Comparison of ENCODE assay signal across 23 cellular contexts in the genomic region with DNA sequence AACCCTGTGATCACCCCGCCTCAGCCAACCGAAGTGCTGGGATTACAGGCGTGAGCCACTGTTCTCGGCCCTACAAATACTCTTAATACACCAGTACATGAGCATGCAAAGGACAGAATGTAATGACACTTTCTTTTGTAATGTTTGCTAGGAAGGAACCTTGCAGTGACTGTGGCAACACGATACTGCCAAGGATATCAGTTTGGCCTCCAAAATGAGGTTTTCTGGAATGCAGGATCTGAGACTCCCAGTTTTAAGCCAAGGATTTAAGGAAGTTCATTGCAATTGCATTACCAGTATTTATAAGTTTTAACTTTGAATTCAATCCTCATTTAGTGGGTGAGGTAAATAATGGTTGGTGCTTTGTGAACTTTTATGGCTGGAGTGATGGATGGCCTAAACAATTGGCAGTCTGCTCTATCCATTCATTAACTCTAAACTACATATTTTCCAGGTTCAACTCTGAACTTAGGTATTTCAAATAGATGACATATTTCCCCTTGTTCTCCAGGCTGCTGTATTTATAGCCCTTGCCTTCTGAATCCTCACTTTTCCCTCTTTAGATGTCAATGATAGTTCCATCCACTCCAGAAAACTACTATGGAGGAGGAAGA.
"Had no signal": no experiment of that assay in that cellular context is flagged by ENCODE, and none has a peak within 500 bp of the region (broad histone marks: within the 10 kb centered on the region; RNA-seq: fewer than 3 reads in every experiment).

No MANE protein-coding gene starts in this region.

- H3K9me3 ChIP-seq: esophagus squamous epithelium, psoas muscle, spleen, testis, tibial nerve, upper lobe of right lung, vagina had no signal

- H3K4me1 ChIP-seq: esophagus squamous epithelium, foreskin keratinocyte, psoas muscle, testis, upper lobe of right lung, vagina had no signal

- H3K36me3 ChIP-seq: esophagus squamous epithelium, spleen, tibial nerve, upper lobe of right lung, vagina had no signal

- H3K4me3 ChIP-seq: esophagus squamous epithelium, hepatocyte, lung, psoas muscle, spleen, testis, tibial nerve, upper lobe of right lung, vagina had no signal

- H3K27me3 ChIP-seq: esophagus squamous epithelium, foreskin keratinocyte, hepatocyte, spleen, testis, tibial nerve, upper lobe of right lung, vagina had no signal

- ATAC-seq: foreskin keratinocyte; left cardiac atrium; left ventricle myocardium superior; natural killer cell treated with Interleukin-12 subunit alpha and Interleukin-12 subunit beta and Interleukin-15 and Interleukin-18, amount 100 ng/mL, for 72 hours; psoas muscle; sciatic nerve; stimulated activated memory B cell treated with anti-CD40 and anti-IgM and Interleukin-4, amounts not matched to agents 10 μg/mL and 1 μg/mL and 100 μg/mL, for 72 hours; upper lobe of right lung had no signal

- DNase-seq: dermis blood vessel endothelial cell; esophagus squamous epithelium; foreskin keratinocyte; head of caudate nucleus; kidney; left cardiac atrium; left ventricle myocardium superior; midbrain; psoas muscle; retina; spleen; stimulated activated CD4-positive, alpha-beta T cell treated with anti-CD3 and anti-CD28 coated beads, Interleukin-15, amount 100 ng/mL, for 24 hours; stimulated activated CD4-positive, alpha-beta T cell treated with anti-CD3 and anti-CD28 coated beads, Interleukin-1b, Interleukin-23, amount 100 ng/mL, for 48 hours; stimulated activated CD4-positive, alpha-beta T cell treated with anti-CD3 and anti-CD28 coated beads, Interleukin-4, amount 100 ng/mL, for 24 hours; testis; upper lobe of right lung had no signal

- H3K27ac ChIP-seq: esophagus squamous epithelium, foreskin keratinocyte, hepatocyte, psoas muscle, testis, tibial nerve, upper lobe of right lung, vagina had no signal
